8 cellular contexts compared by ENCODE assay signal in the genomic region with DNA sequence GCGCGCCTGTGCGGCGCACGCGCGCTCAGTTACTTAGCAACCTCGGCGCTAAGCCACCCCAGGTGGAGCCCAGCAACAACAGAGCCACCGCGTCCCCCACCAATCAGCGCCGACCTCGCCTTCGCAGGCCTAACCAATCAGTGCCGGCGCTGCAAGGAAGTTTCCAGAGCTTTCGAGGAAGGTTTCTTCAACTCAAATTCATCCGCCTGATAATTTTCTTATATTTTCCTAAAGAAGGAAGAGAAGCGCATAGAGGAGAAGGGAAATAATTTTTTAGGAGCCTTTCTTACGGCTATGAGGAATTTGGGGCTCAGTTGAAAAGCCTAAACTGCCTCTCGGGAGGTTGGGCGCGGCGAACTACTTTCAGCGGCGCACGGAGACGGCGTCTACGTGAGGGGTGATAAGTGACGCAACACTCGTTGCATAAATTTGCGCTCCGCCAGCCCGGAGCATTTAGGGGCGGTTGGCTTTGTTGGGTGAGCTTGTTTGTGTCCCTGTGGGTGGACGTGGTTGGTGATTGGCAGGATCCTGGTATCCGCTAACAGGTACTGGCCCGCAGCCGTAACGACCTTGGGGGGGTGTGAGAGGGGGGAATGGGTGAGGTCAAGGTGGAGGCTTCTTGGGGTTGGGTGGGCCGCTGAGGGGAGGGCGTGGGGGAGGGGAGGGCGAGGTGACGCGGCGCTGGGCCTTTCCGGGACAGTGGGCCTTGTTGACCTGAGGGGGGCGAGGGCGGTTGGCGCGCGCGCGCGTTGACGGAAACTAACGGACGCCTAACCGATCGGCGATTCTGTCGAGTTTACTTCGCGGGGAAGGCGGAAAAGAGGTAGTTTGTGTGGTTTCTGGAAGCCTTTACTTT. TPM values are rescaled to one million over a fixed set of nuclear protein-coding genes. Genes with fewer than 3 reads are reported as not detected.
DNase-seq lines count a peak whose midpoint lies in the region; ATAC-seq, FAIRE-seq and TF ChIP-seq lines count a peak whose summit lies in the region.

Gene UBB (plus strand): TSS at position 452 of the 856 bp plus-strand sequence. CDS start 817 bp downstream, outside the sequence.

- DNase-seq in GM13976 (ENCODE audit: low spot score) (peak; percentile 94), NCI-H187 treated with DMSO at 0.1 percent for 48 hours (lab: John Stamatoyannopoulos, UW) (peak; percentile 47), T-helper 22 cell (ENCODE audit: low read depth) (peak; percentile 95), astrocyte (ENCODE audit: low read depth) (peak; percentile 98), hepatic stellate cell (ENCODE audit: low spot score) (peak; percentile 96), renal cortical epithelial cell (ENCODE audit: low read depth) (peak; percentile 95), NCI-H82 treated with DMSO at 0.1 percent for 48 hours (lab: John Stamatoyannopoulos, UW; ENCODE audit: unreplicated experiment) (no peak)

- peaks cover 21% of the 10 kb centered on the region for H3K4me1 Mint-ChIP-seq in astrocyte (ENCODE audit: low read depth, unreplicated experiment)

- peaks cover 11% of the 10 kb centered on the region for H3K36me3 ChIP-seq in astrocyte (ENCODE audit: insufficient read depth, low read length)

- H3K4me3 ChIP-seq in astrocyte (ENCODE audit: insufficient read depth, low read depth, low read length): peak within 1 kb of the TSS; percentile 97

- peak within 1 kb of the TSS; percentile 99 for H3K9ac ChIP-seq in astrocyte (ENCODE audit: low read length)

- H3K27ac ChIP-seq in astrocyte (ENCODE audit: low read depth, low read length): peak within 1 kb of the TSS; percentile 97

- peaks cover 19% of the 10 kb centered on the region for H3K36me3 Mint-ChIP-seq in astrocyte (ENCODE audit: low read depth, unreplicated experiment)

- peaks cover 36% of the 10 kb centered on the region for H3K79me2 ChIP-seq in astrocyte (ENCODE audit: insufficient read depth, low read length)

- FAIRE-seq in astrocyte (lab: Jason Lieb, UNC): peak; percentile 29

- H3K9me3 Mint-ChIP-seq in astrocyte (ENCODE audit: unreplicated experiment): peaks cover 5% of the 10 kb centered on the region

- H3K27ac Mint-ChIP-seq in astrocyte (ENCODE audit: unreplicated experiment): peak within 1 kb of the TSS; percentile 100

- peak; percentile 86 for ATAC-seq in HG02884 (IDR thresholded peaks at IDR 0.05; ENCODE audit: unreplicated experiment)

- no peaks in the 10 kb centered on the region for H3K27me3 ChIP-seq in astrocyte (ENCODE audit: insufficient read depth, low read length)

- peak within 1 kb of the TSS; percentile 87 for H3K4me2 ChIP-seq in astrocyte (ENCODE audit: low read length)

- peak within 1 kb of the TSS; percentile 97 for H2AFZ ChIP-seq in astrocyte (ENCODE audit: low read depth, low read length)

- peak; percentile 16 for TF ChIP-seq CTCF in GM13976 (IDR thresholded peaks at IDR 0.05; ENCODE audit: borderline replicate concordance, control extremely low read depth, extremely low read depth, insufficient read depth, missing control alignments)
- no peak for TF ChIP-seq CTCF in astrocyte (IDR thresholded peaks at IDR 0.05; ENCODE audit: insufficient read depth, low read depth, low read length)

- in situ Hi-C loops in GM13976 (cut with MboI; ENCODE audit: low sequenced_read_pairs, unreplicated experiment): no loop called here

- H3K27me3 Mint-ChIP-seq in astrocyte (ENCODE audit: low read depth, unreplicated experiment): no peaks in the 10 kb centered on the region

- peaks cover 41% of the 10 kb centered on the region for H4K20me1 ChIP-seq in astrocyte (ENCODE audit: insufficient read depth, low read length)

- peaks cover 17% of the 10 kb centered on the region for H3K4me1 ChIP-seq in astrocyte (ENCODE audit: insufficient read depth, low read length)

- peak within 1 kb of the TSS; percentile 94 for H3K4me3 Mint-ChIP-seq in astrocyte (ENCODE audit: unreplicated experiment)

- H3K9me3 ChIP-seq in astrocyte (ENCODE audit: insufficient read depth, low read depth, low read length): no peaks in the 10 kb centered on the region

RNA-seq across cellular contexts. Expression of gene UBB, which starts in this region (rescaled TPM):
- total RNA-seq in astrocyte (1,755 and 1,783 TPM in 2 replicates), renal cortical epithelial cell (1,144 and 1,352 TPM in 2 replicates)
